26 cellular contexts compared by ENCODE assay signal in the genomic region with DNA sequence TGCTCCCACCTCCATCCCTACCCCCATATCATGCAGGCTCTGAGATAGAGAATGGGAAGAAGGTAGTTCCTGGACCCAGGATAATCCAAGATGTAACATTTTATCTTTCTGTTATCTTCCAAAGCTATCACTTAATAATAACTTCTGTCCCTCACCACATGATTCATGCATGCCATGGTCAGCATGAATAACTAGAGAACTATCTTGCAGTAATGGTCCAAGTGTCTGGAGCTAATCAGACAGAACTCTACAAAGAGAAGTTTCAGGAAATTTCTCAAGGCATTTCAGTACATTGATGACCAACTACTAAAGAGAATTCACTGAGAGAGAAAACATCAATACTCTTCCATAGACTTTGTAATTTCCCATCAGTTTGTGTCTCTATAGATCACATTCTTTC.
DNase-seq lines count a peak whose midpoint lies in the region; ATAC-seq and TF ChIP-seq lines count a peak whose summit lies in the region.
"Had no signal": no experiment of that assay in that cellular context is flagged by ENCODE, and none has a peak within 500 bp of the region (broad histone marks: within the 10 kb centered on the region; RNA-seq: fewer than 3 reads in every experiment).

No MANE protein-coding gene starts in this region.

- no peak for ATAC-seq in activated T-cell treated with anti-CD3 and anti-CD28 coated beads, Interleukin-2, amount 50 U/mL, for 72 hours (replicated peaks in 1 of 2)
- ATAC-seq: activated CD8-positive, alpha-beta T cell treated with anti-CD3 and anti-CD28 coated beads for 36 hours; HepG2; right lobe of liver; stimulated activated naive CD8-positive, alpha-beta T cell treated with anti-CD3 and anti-CD28 coated beads, Interleukin-15, Interleukin-2, amounts not matched to agents 100 U/mL and 50 U/mL, for 24 hours had no signal

- peak; percentile 44 for DNase-seq in HS-5 (ENCODE audit: low read depth)
- DNase-seq in astrocyte of the spinal cord (ENCODE audit: low read depth, low spot score): peak; percentile 53
- DNase-seq in iris pigment epithelial cell (ENCODE audit: low read depth): peak; percentile 88
- no peak for DNase-seq in SHP77 (lab: John Stamatoyannopoulos, UW)
- no peak for DNase-seq in activated T-cell treated with anti-CD3 and anti-CD28 coated beads, Interleukin-2, amount 50 U/mL, for 72 hours
- no peak for DNase-seq in NCI-H1048 (lab: John Stamatoyannopoulos, UW)
- DNase-seq in NAMALWA (ENCODE audit: low spot score): no peak
- DNase-seq: activated CD8-positive, alpha-beta T cell treated with anti-CD3 and anti-CD28 coated beads for 36 hours; activated naive CD4-positive, alpha-beta T cell treated with anti-CD3 and anti-CD28 coated beads, Interleukin-2, amount 50 U/mL, for 16 hours; activated T-cell treated with anti-CD3 and anti-CD28 coated beads, Interleukin-2, amount 50 U/mL, for 24 hours; C1 segment of cervical spinal cord; dorsolateral prefrontal cortex; erythroblast; GDM1; HCEC 1CT; head of caudate nucleus; NCI-H1436 treated with DMSO at 0.1 percent for 48 hours; NCI-H2171 treated with DMSO at 0.1 percent for 48 hours; NCI-H748 treated with DMSO at 0.1 percent for 48 hours; right lobe of liver; SJCRH30; stimulated activated CD4-positive, alpha-beta T cell treated with anti-CD3 and anti-CD28 coated beads, Interleukin-2, amount 100 ng/mL, for 24 hours; stimulated activated naive CD8-positive, alpha-beta T cell treated with anti-CD3 and anti-CD28 coated beads, Interleukin-15, Interleukin-2, amounts not matched to agents 100 U/mL and 50 U/mL, for 24 hours; T-helper 2 cell; transverse colon had no signal

- peaks cover 6 to 7% of the 10 kb centered on the region in 2 donors for H3K9me3 Mint-ChIP-seq in activated T-cell treated with anti-CD3 and anti-CD28 coated beads, Interleukin-2, amount 50 U/mL, for 72 hours

- no peak for TF ChIP-seq CTCF in astrocyte of the spinal cord (IDR thresholded peaks at IDR 0.05; ENCODE audit: low read depth, low read length)

- H3K27ac Mint-ChIP-seq in activated T-cell treated with anti-CD3 and anti-CD28 coated beads, Interleukin-2, amount 50 U/mL, for 72 hours: no peak overlapping the region
- H3K27ac Mint-ChIP-seq: activated CD8-positive, alpha-beta T cell treated with anti-CD3 and anti-CD28 coated beads for 36 hours; activated T-cell treated with anti-CD3 and anti-CD28 coated beads, Interleukin-2, amount 50 U/mL, for 24 hours had no signal

- in situ Hi-C loops in astrocyte of the spinal cord (cut with HindIII; ENCODE audit: low sequenced_read_pairs): no loop called here

- H3K27me3 Mint-ChIP-seq in activated T-cell treated with anti-CD3 and anti-CD28 coated beads, Interleukin-2, amount 50 U/mL, for 72 hours (ENCODE audit: low read depth): no peaks in the 10 kb centered on the region
- H3K27me3 Mint-ChIP-seq: activated CD8-positive, alpha-beta T cell treated with anti-CD3 and anti-CD28 coated beads for 36 hours; activated T-cell treated with anti-CD3 and anti-CD28 coated beads, Interleukin-2, amount 50 U/mL, for 24 hours had no signal

- no peaks in the 10 kb centered on the region for H3K36me3 Mint-ChIP-seq in activated T-cell treated with anti-CD3 and anti-CD28 coated beads, Interleukin-2, amount 50 U/mL, for 72 hours (ENCODE audit: insufficient read depth in 2 of 2)

- H3K4me1 Mint-ChIP-seq in activated T-cell treated with anti-CD3 and anti-CD28 coated beads, Interleukin-2, amount 50 U/mL, for 72 hours (ENCODE audit: low read depth): no peaks in the 10 kb centered on the region

- no peak overlapping the region for H3K4me3 Mint-ChIP-seq in activated T-cell treated with anti-CD3 and anti-CD28 coated beads, Interleukin-2, amount 50 U/mL, for 72 hours
- H3K4me3 Mint-ChIP-seq: activated CD8-positive, alpha-beta T cell treated with anti-CD3 and anti-CD28 coated beads for 36 hours; activated T-cell treated with anti-CD3 and anti-CD28 coated beads, Interleukin-2, amount 50 U/mL, for 24 hours had no signal

- no peak overlapping the region for H3K4me3 ChIP-seq in astrocyte of the spinal cord (ENCODE audit: low read depth, low read length)
- H3K4me3 ChIP-seq: dorsolateral prefrontal cortex, right lobe of liver, SJCRH30, transverse colon had no signal

Comparison
In these comparisons a context has a peak if more than half of its experiments do, and no peak if none do; other contexts are left out.
1. DNase-seq: peak in HS-5 (single experiment), astrocyte of the spinal cord (single experiment) and iris pigment epithelial cell (single experiment); none in SHP77 (0 of 2), activated T-cell treated with anti-CD3 and anti-CD28 coated beads, Interleukin-2, amount 50 U/mL, for 72 hours (0 of 2), NCI-H1048 (single experiment) and NAMALWA (single experiment).